24 cellular contexts compared by ENCODE assay signal in the genomic region with DNA sequence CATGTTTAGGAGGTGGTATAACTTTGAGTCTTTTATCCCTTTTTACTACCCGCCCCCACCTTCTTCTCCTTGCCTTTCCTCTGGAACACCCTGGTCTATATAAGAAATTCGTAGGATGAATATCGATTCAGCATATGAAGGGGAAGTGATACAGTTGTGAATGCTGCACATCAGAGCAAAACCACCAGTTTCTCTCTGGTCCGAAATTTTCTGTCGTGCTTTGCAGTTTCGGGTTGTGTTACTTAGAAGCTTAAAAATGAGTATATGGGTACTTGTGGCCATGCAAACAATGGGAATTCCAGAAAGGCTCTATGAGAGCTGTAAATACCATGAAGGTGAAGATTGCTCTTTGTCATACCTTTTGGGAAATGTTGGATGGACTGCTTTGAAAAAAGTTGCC.
"Had no signal": no experiment of that assay in that cellular context is flagged by ENCODE, and none has a peak within 500 bp of the region (broad histone marks: within the 10 kb centered on the region; RNA-seq: fewer than 3 reads in every experiment).

No MANE protein-coding gene starts in this region.

- H3K9me3 Mint-ChIP-seq: endodermal cell had no signal

- H3K4me3 ChIP-seq: colonic mucosa, gastrocnemius medialis, lower lobe of right lung, pancreas, smooth muscle cell, stomach, thyroid gland had no signal

- H3K4me2 ChIP-seq: smooth muscle cell had no signal

- H3K4me1 Mint-ChIP-seq: naive thymus-derived CD8-positive, alpha-beta T cell; stimulated activated effector memory CD8-positive, alpha-beta T cell treated with anti-CD3 and anti-CD28 coated beads, Interleukin-12 subunit alpha, Interleukin-12 subunit beta, amount 100 ng/mL, for 72 hours had no signal

- H3K4me3 Mint-ChIP-seq: dendritic cell treated with granulocyte-macrophage colony-stimulating factor and Interleukin-4, amounts not matched to agents 40 ng/mL and 50 ng/mL, for 4 days; endodermal cell; naive thymus-derived CD8-positive, alpha-beta T cell; stimulated activated effector memory CD8-positive, alpha-beta T cell treated with anti-CD3 and anti-CD28 coated beads, Interleukin-12 subunit alpha, Interleukin-12 subunit beta, amount 100 ng/mL, for 72 hours; type B pancreatic cell had no signal

- H3K27ac ChIP-seq: colonic mucosa, epithelial cell of prostate, gastrocnemius medialis, lower lobe of right lung, neutrophil, pancreas, stomach, thyroid gland had no signal

- H3K27me3 ChIP-seq: colonic mucosa, gastrocnemius medialis, neutrophil, pancreas, stomach, thyroid gland had no signal

- ATAC-seq: esophagus mucosa; gastrocnemius medialis; left ventricle myocardium superior; lower lobe of right lung; naive thymus-derived CD8-positive, alpha-beta T cell; pancreas; sciatic nerve; stimulated activated effector memory CD8-positive, alpha-beta T cell treated with anti-CD3 and anti-CD28 coated beads, Interleukin-12 subunit alpha, Interleukin-12 subunit beta, amount 100 ng/mL, for 72 hours had no signal

- H3K4me1 ChIP-seq: colonic mucosa, gastrocnemius medialis, lower lobe of right lung, pancreas, stomach, thyroid gland had no signal

- H3K9me3 ChIP-seq: colonic mucosa, gastrocnemius medialis, lower lobe of right lung, neutrophil, pancreas, thyroid gland had no signal

- H3K36me3 Mint-ChIP-seq: stimulated activated effector memory CD8-positive, alpha-beta T cell treated with anti-CD3 and anti-CD28 coated beads, Interleukin-12 subunit alpha, Interleukin-12 subunit beta, amount 100 ng/mL, for 72 hours; type B pancreatic cell had no signal

- FAIRE-seq: keratinocyte, pancreas had no signal

- H3K27me3 Mint-ChIP-seq: dendritic cell treated with granulocyte-macrophage colony-stimulating factor and Interleukin-4, amounts not matched to agents 40 ng/mL and 50 ng/mL, for 4 days; type B pancreatic cell had no signal

- H3K27ac Mint-ChIP-seq: dendritic cell treated with granulocyte-macrophage colony-stimulating factor and Interleukin-4, amounts not matched to agents 40 ng/mL and 50 ng/mL, for 4 days; endodermal cell; naive thymus-derived CD8-positive, alpha-beta T cell; stimulated activated effector memory CD8-positive, alpha-beta T cell treated with anti-CD3 and anti-CD28 coated beads, Interleukin-12 subunit alpha, Interleukin-12 subunit beta, amount 100 ng/mL, for 72 hours; type B pancreatic cell had no signal

- DNase-seq: colonic mucosa; effector CD8-positive, alpha-beta T cell; endodermal cell; foreskin fibroblast; gastrocnemius medialis; left ventricle myocardium superior; lower lobe of right lung; naive thymus-derived CD8-positive, alpha-beta T cell; pancreas; stimulated activated CD4-positive, alpha-beta T cell treated with anti-CD3 and anti-CD28 coated beads, Interleukin-12 subunit alpha, Interleukin-12 subunit beta, amount 100 ng/mL, for 4 hours; stimulated activated CD4-positive, alpha-beta T cell treated with anti-CD3 and anti-CD28 coated beads, Interleukin-2, amount 100 ng/mL, for 24 hours; stimulated activated CD4-positive, alpha-beta T cell treated with anti-CD3 and anti-CD28 coated beads, Interleukin-4, amount 100 ng/mL, for 24 hours; stimulated activated naive CD4-positive, alpha-beta T cell treated with Interleukin-2 at 50 U/mL for 16 hours; stomach; thyroid gland had no signal

- H3K36me3 ChIP-seq: colonic mucosa, gastrocnemius medialis, lower lobe of right lung, neutrophil, pancreas, stomach, thyroid gland had no signal
